In genomic region chr10:124688366-124688765, GRCh38 we compare ENCODE assay signal across 12 cellular contexts. TPM values are rescaled to one million over a fixed set of nuclear protein-coding genes. Genes with fewer than 3 reads are reported as not detected.
DNase-seq lines count a peak whose midpoint lies in the region; ATAC-seq and TF ChIP-seq lines count a peak whose summit lies in the region.
"Had no signal": no experiment of that assay in that cellular context is flagged by ENCODE, and none has a peak within 500 bp of the region (broad histone marks: within the 10 kb centered on the region; RNA-seq: fewer than 3 reads in every experiment).

No MANE protein-coding gene starts in this region.

- intact Hi-C loops in sigmoid colon (cut with DNase I), result loop anchor here (5.0 kb wide), 1 partner anchor 41 kb away; no protein-coding TSS in a partner anchor

- TF ChIP-seq POLR2A in sigmoid colon (IDR thresholded peaks at IDR 0.05), result no peak

- no peak overlapping the region for H3K4me3 ChIP-seq in sigmoid colon
- H3K4me3 ChIP-seq: gastroesophageal sphincter had no signal

- no peaks in the 10 kb centered on the region for H3K9me3 Mint-ChIP-seq in activated naive CD8-positive, alpha-beta T cell (ENCODE audit: low read depth)
- no peaks in the 10 kb centered on the region for H3K9me3 Mint-ChIP-seq in stimulated activated memory B cell treated with anti-CD40 and anti-IgM and Interleukin-4, amounts not matched to agents 10 μg/mL and 1 μg/mL and 100 μg/mL, for 72 hours
- peaks cover 7% of the 10 kb centered on the region for H3K9me3 Mint-ChIP-seq in glutamatergic neuron (ENCODE audit: unreplicated experiment)

- TF ChIP-seq EP300 in sigmoid colon (IDR thresholded peaks at IDR 0.05), result no peak

- no peak for DNase-seq in activated CD4-positive, CD25-positive, alpha-beta regulatory T cell (lab: John Stamatoyannopoulos, UW)
- no peak for DNase-seq in RPMI8226
- no peak for DNase-seq in glutamatergic neuron
- no peak for DNase-seq in sigmoid colon
- DNase-seq: midbrain, NCI-H1436 treated with DMSO at 0.1 percent for 48 hours had no signal

- ATAC-seq in activated CD4-positive, CD25-positive, alpha-beta regulatory T cell treated with anti-CD3 and anti-CD28 coated beads, Interleukin-2, amount 50 U/mL, for 24 hours, result peak; percentile 34 to 37
- ATAC-seq in HG02759 (IDR thresholded peaks at IDR 0.05; ENCODE audit: unreplicated experiment), result peak; percentile 6
- ATAC-seq in stimulated activated memory B cell treated with anti-CD40 and anti-IgM and Interleukin-4, amounts not matched to agents 10 μg/mL and 1 μg/mL and 100 μg/mL, for 72 hours, result no peak
- ATAC-seq: gastroesophageal sphincter had no signal

- no peaks in the 10 kb centered on the region for H3K36me3 ChIP-seq in sigmoid colon

- H3K27ac Mint-ChIP-seq in activated naive CD8-positive, alpha-beta T cell, result peak overlapping the region; percentile 88
- H3K27ac Mint-ChIP-seq in stimulated activated memory B cell treated with anti-CD40 and anti-IgM and Interleukin-4, amounts not matched to agents 10 μg/mL and 1 μg/mL and 100 μg/mL, for 72 hours, result peak overlapping the region; percentile 87
- H3K27ac Mint-ChIP-seq in glutamatergic neuron (ENCODE audit: unreplicated experiment), result no peak overlapping the region

- H3K4me1 Mint-ChIP-seq in activated naive CD8-positive, alpha-beta T cell (ENCODE audit: low read depth), result peaks cover 67% of the 10 kb centered on the region
- H3K4me1 Mint-ChIP-seq in stimulated activated memory B cell treated with anti-CD40 and anti-IgM and Interleukin-4, amounts not matched to agents 10 μg/mL and 1 μg/mL and 100 μg/mL, for 72 hours, result peaks cover 77% of the 10 kb centered on the region
- peaks cover 33% of the 10 kb centered on the region for H3K4me1 Mint-ChIP-seq in glutamatergic neuron (ENCODE audit: low read depth, unreplicated experiment)

- no peaks in the 10 kb centered on the region for H3K27me3 ChIP-seq in sigmoid colon
- H3K27me3 ChIP-seq: gastroesophageal sphincter had no signal

- TF ChIP-seq CTCF in glutamatergic neuron (IDR thresholded peaks at IDR 0.05; ENCODE audit: partially characterized antibody, unreplicated experiment) (no peak), sigmoid colon (IDR thresholded peaks at IDR 0.05) (no peak)

- H3K4me1 ChIP-seq in sigmoid colon, result peaks cover 0 to 52% (median 28%) of the 10 kb centered on the region in 4 donors

- H3K27ac ChIP-seq in sigmoid colon, result no peak overlapping the region
- H3K27ac ChIP-seq: 22Rv1 had no signal

- no peaks in the 10 kb centered on the region for H3K9me3 ChIP-seq in sigmoid colon
- H3K9me3 ChIP-seq: gastroesophageal sphincter had no signal

- peaks cover 18% of the 10 kb centered on the region for H3K36me3 Mint-ChIP-seq in activated naive CD8-positive, alpha-beta T cell
- peaks cover 29% of the 10 kb centered on the region for H3K36me3 Mint-ChIP-seq in stimulated activated memory B cell treated with anti-CD40 and anti-IgM and Interleukin-4, amounts not matched to agents 10 μg/mL and 1 μg/mL and 100 μg/mL, for 72 hours
- H3K36me3 Mint-ChIP-seq in glutamatergic neuron (ENCODE audit: unreplicated experiment), result no peaks in the 10 kb centered on the region

- H3K27me3 Mint-ChIP-seq in activated naive CD8-positive, alpha-beta T cell, result no peaks in the 10 kb centered on the region
- no peaks in the 10 kb centered on the region for H3K27me3 Mint-ChIP-seq in stimulated activated memory B cell treated with anti-CD40 and anti-IgM and Interleukin-4, amounts not matched to agents 10 μg/mL and 1 μg/mL and 100 μg/mL, for 72 hours
- H3K27me3 Mint-ChIP-seq in glutamatergic neuron (ENCODE audit: unreplicated experiment), result no peaks in the 10 kb centered on the region

- 91 to 93% methylated on average over 6 of the region's 6 CpGs for WGBS in sigmoid colon, 2 donors

- H3K4me3 Mint-ChIP-seq in activated naive CD8-positive, alpha-beta T cell, result no peak overlapping the region
- no peak overlapping the region for H3K4me3 Mint-ChIP-seq in stimulated activated memory B cell treated with anti-CD40 and anti-IgM and Interleukin-4, amounts not matched to agents 10 μg/mL and 1 μg/mL and 100 μg/mL, for 72 hours
- no peak overlapping the region for H3K4me3 Mint-ChIP-seq in glutamatergic neuron (ENCODE audit: unreplicated experiment)

RNA-seq across cellular contexts. Expression of gene FAM53B, which starts 55.8 kb away (rescaled TPM):
- 30.5 TPM for total RNA-seq in glutamatergic neuron (ENCODE audit: unreplicated experiment)
- 10 to 100 TPM; 32.3 to 36.6 (median 34.4) TPM for total RNA-seq in sigmoid colon
- 10 to 100 TPM in 2 of 3 donors, 1 to 10 TPM in 1; 9.6 to 36.4 (median 12.0) TPM for polyA plus RNA-seq in sigmoid colon
